ENCODE assay signal across 1 cellular context in genomic region chr12:56488041-56488955, GRCh38.
TF ChIP-seq lines count a peak whose summit lies in the region.

TSS of gene GLS2 (minus strand) at chr12:56488161. CDS start at chr12:56488118, 43 bp downstream.

TF ChIP-seq in HepG2, 621 proteins besides CTCF, POLR2A, EP300 and RAD21 (continued from another document and continues in another):
- TF ChIP-seq KLF9 (CRISPR knock-in tag; IDR thresholded peaks at IDR 0.05; ENCODE audit: low read depth) (peak; percentile 75; the same call in 1 of the 2 replicates), ZNF652 (CRISPR knock-in tag; IDR thresholded peaks at IDR 0.05; ENCODE audit: borderline replicate concordance, low read depth) (no peak), ELF3 (CRISPR knock-in tag; IDR thresholded peaks at IDR 0.05) (peak; percentile 70; the same call in 1 of the 2 replicates), ZNF256 (CRISPR knock-in tag; conservative IDR thresholded peaks at IDR 0.05) (peak; percentile 98), HMGXB4 (CRISPR knock-in tag; IDR thresholded peaks at IDR 0.05; ENCODE audit: borderline replicate concordance in 1 of 2, low read depth in 1 of 2) (peak; percentile 50 to 74; a peak in 3 of 4 replicates), ESRRA (CRISPR knock-in tag; IDR thresholded peaks at IDR 0.05; ENCODE audit: low read depth) (peak; percentile 73; the same call in 1 of the 2 replicates), JUNB (CRISPR knock-in tag; IDR thresholded peaks at IDR 0.05; ENCODE audit: borderline replicate concordance) (peak; percentile 86), ZNF121 (CRISPR knock-in tag; IDR thresholded peaks at IDR 0.05) (no peak), NFE2L1 (CRISPR knock-in tag; IDR thresholded peaks at IDR 0.05; ENCODE audit: borderline replicate concordance) (0 out of 2 replicates have a peak, but pooled peaks have one; percentile 65), ZNF740 (CRISPR knock-in tag; IDR thresholded peaks at IDR 0.05) (peak; percentile 72; the same call in 1 of the 2 replicates), CCDC6 (CRISPR knock-in tag; IDR thresholded peaks at IDR 0.05) (no peak; the same call in 1 of the 2 replicates), BATF2 (CRISPR knock-in tag; IDR thresholded peaks at IDR 0.05) (peak; percentile 93), NR1H2 (CRISPR knock-in tag; IDR thresholded peaks at IDR 0.05; ENCODE audit: borderline replicate concordance, low read depth) (peak; percentile 93), NCOA2 (CRISPR knock-in tag; IDR thresholded peaks at IDR 0.05) (peak; percentile 47; the same call in 1 of the 2 replicates), ATF3 (CRISPR knock-in tag; IDR thresholded peaks at IDR 0.05) (peak; percentile 16; the same call in 1 of the 2 replicates), ZNF549 (CRISPR knock-in tag; IDR thresholded peaks at IDR 0.05) (0 out of 2 replicates have a peak, but pooled peaks have one; percentile 66), ZNF563 (CRISPR knock-in tag; IDR thresholded peaks at IDR 0.05) (peak; percentile 89; the same call in 1 of the 2 replicates), ZSCAN9 (CRISPR knock-in tag; IDR thresholded peaks at IDR 0.05; ENCODE audit: borderline replicate concordance) (peak; percentile 72; the same call in 1 of the 2 replicates), JUND (CRISPR knock-in tag; IDR thresholded peaks at IDR 0.05) (0 out of 2 replicates have a peak, but pooled peaks have one; percentile 51), ZNF562 (CRISPR knock-in tag; IDR thresholded peaks at IDR 0.05; ENCODE audit: borderline replicate concordance) (peak; percentile 88; the same call in 1 of the 2 replicates), LBX2 (CRISPR knock-in tag; IDR thresholded peaks at IDR 0.05; ENCODE audit: borderline replicate concordance) (peak; percentile 80; the same call in 1 of the 2 replicates), ETV5 (CRISPR knock-in tag; IDR thresholded peaks at IDR 0.05; ENCODE audit: borderline replicate concordance) (peak; percentile 62), KLF16 (CRISPR knock-in tag; IDR thresholded peaks at IDR 0.05) (peak; percentile 57 to 60; a peak in 2 of 4 replicates), ZNF264 (CRISPR knock-in tag; IDR thresholded peaks at IDR 0.05) (peak; percentile 76; the same call in 1 of the 2 replicates), ZNF691 (CRISPR knock-in tag; IDR thresholded peaks at IDR 0.05; ENCODE audit: borderline replicate concordance, low read depth) (peak; percentile 84; the same call in 1 of the 2 replicates), ZNF234 (CRISPR knock-in tag; conservative IDR thresholded peaks at IDR 0.05) (no peak), ZNF607 (CRISPR knock-in tag; IDR thresholded peaks at IDR 0.05; ENCODE audit: borderline replicate concordance) (peak; percentile 64), NFIB (CRISPR knock-in tag; IDR thresholded peaks at IDR 0.05; ENCODE audit: borderline replicate concordance) (no peak), KLF12 (CRISPR knock-in tag; IDR thresholded peaks at IDR 0.05; ENCODE audit: borderline replicate concordance) (peak; percentile 78), ELF1 (CRISPR knock-in tag; IDR thresholded peaks at IDR 0.05) (peak; percentile 42; the same call in 1 of the 2 replicates), ZNF784 (CRISPR knock-in tag; IDR thresholded peaks at IDR 0.05; ENCODE audit: borderline replicate concordance) (peak; percentile 93), ZNF720 (CRISPR knock-in tag; IDR thresholded peaks at IDR 0.05) (no peak), GPN1 (CRISPR knock-in tag; IDR thresholded peaks at IDR 0.05; ENCODE audit: borderline replicate concordance) (0 out of 2 replicates have a peak, but pooled peaks have one; percentile 52), KDM5B (CRISPR knock-in tag; IDR thresholded peaks at IDR 0.05; ENCODE audit: borderline replicate concordance) (peak; percentile 99), ZFYVE20 (CRISPR knock-in tag; IDR thresholded peaks at IDR 0.05; ENCODE audit: borderline replicate concordance, low read depth) (peak; percentile 93; the same call in 1 of the 2 replicates), ZBTB7B (CRISPR knock-in tag; IDR thresholded peaks at IDR 0.05) (no peak)
- TF ChIP-seq, protein P1, sequence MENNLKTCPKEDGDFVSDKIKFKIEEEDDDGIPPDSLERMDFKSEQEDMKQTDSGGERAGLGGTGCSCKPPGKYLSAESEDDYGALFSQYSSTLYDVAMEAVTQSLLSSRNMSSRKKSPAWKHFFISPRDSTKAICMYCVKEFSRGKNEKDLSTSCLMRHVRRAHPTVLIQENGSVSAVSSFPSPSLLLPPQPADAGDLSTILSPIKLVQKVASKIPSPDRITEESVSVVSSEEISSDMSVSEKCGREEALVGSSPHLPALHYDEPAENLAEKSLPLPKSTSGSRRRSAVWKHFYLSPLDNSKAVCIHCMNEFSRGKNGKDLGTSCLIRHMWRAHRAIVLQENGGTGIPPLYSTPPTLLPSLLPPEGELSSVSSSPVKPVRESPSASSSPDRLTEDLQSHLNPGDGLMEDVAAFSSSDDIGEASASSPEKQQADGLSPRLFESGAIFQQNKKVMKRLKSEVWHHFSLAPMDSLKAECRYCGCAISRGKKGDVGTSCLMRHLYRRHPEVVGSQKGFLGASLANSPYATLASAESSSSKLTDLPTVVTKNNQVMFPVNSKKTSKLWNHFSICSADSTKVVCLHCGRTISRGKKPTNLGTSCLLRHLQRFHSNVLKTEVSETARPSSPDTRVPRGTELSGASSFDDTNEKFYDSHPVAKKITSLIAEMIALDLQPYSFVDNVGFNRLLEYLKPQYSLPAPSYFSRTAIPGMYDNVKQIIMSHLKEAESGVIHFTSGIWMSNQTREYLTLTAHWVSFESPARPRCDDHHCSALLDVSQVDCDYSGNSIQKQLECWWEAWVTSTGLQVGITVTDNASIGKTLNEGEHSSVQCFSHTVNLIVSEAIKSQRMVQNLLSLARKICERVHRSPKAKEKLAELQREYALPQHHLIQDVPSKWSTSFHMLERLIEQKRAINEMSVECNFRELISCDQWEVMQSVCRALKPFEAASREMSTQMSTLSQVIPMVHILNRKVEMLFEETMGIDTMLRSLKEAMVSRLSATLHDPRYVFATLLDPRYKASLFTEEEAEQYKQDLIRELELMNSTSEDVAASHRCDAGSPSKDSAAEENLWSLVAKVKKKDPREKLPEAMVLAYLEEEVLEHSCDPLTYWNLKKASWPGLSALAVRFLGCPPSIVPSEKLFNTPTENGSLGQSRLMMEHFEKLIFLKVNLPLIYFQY (CRISPR knock-in tag; IDR thresholded peaks at IDR 0.05; ENCODE audit: borderline replicate concordance) = peak; percentile 71
- TF ChIP-seq, protein P2, sequence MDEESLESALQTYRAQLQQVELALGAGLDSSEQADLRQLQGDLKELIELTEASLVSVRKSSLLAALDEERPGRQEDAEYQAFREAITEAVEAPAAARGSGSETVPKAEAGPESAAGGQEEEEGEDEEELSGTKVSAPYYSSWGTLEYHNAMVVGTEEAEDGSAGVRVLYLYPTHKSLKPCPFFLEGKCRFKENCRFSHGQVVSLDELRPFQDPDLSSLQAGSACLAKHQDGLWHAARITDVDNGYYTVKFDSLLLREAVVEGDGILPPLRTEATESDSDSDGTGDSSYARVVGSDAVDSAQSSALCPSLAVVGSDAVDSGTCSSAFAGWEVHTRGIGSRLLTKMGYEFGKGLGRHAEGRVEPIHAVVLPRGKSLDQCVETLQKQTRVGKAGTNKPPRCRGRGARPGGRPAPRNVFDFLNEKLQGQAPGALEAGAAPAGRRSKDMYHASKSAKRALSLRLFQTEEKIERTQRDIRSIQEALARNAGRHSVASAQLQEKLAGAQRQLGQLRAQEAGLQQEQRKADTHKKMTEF (CRISPR knock-in tag; IDR thresholded peaks at IDR 0.05) = peak; percentile 57; the same call in 1 of the 2 replicates
- TF ChIP-seq, protein P3, sequence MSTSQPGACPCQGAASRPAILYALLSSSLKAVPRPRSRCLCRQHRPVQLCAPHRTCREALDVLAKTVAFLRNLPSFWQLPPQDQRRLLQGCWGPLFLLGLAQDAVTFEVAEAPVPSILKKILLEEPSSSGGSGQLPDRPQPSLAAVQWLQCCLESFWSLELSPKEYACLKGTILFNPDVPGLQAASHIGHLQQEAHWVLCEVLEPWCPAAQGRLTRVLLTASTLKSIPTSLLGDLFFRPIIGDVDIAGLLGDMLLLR (CRISPR knock-in tag; IDR thresholded peaks at IDR 0.05) = peak; percentile 94
- TF ChIP-seq, protein P4, sequence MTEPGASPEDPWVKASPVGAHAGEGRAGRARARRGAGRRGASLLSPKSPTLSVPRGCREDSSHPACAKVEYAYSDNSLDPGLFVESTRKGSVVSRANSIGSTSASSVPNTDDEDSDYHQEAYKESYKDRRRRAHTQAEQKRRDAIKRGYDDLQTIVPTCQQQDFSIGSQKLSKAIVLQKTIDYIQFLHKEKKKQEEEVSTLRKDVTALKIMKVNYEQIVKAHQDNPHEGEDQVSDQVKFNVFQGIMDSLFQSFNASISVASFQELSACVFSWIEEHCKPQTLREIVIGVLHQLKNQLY (CRISPR knock-in tag; IDR thresholded peaks at IDR 0.05) = peak; percentile 33; the same call in 1 of the 2 replicates
- TF ChIP-seq, protein P5, sequence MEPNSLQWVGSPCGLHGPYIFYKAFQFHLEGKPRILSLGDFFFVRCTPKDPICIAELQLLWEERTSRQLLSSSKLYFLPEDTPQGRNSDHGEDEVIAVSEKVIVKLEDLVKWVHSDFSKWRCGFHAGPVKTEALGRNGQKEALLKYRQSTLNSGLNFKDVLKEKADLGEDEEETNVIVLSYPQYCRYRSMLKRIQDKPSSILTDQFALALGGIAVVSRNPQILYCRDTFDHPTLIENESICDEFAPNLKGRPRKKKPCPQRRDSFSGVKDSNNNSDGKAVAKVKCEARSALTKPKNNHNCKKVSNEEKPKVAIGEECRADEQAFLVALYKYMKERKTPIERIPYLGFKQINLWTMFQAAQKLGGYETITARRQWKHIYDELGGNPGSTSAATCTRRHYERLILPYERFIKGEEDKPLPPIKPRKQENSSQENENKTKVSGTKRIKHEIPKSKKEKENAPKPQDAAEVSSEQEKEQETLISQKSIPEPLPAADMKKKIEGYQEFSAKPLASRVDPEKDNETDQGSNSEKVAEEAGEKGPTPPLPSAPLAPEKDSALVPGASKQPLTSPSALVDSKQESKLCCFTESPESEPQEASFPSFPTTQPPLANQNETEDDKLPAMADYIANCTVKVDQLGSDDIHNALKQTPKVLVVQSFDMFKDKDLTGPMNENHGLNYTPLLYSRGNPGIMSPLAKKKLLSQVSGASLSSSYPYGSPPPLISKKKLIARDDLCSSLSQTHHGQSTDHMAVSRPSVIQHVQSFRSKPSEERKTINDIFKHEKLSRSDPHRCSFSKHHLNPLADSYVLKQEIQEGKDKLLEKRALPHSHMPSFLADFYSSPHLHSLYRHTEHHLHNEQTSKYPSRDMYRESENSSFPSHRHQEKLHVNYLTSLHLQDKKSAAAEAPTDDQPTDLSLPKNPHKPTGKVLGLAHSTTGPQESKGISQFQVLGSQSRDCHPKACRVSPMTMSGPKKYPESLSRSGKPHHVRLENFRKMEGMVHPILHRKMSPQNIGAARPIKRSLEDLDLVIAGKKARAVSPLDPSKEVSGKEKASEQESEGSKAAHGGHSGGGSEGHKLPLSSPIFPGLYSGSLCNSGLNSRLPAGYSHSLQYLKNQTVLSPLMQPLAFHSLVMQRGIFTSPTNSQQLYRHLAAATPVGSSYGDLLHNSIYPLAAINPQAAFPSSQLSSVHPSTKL (CRISPR knock-in tag; IDR thresholded peaks at IDR 0.05) = peak; percentile 25; the same call in 1 of the 2 replicates
- TF ChIP-seq, protein P6, sequence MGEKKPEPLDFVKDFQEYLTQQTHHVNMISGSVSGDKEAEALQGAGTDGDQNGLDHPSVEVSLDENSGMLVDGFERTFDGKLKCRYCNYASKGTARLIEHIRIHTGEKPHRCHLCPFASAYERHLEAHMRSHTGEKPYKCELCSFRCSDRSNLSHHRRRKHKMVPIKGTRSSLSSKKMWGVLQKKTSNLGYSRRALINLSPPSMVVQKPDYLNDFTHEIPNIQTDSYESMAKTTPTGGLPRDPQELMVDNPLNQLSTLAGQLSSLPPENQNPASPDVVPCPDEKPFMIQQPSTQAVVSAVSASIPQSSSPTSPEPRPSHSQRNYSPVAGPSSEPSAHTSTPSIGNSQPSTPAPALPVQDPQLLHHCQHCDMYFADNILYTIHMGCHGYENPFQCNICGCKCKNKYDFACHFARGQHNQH (CRISPR knock-in tag; IDR thresholded peaks at IDR 0.05) = 0 out of 2 replicates have a peak, but pooled peaks have one; percentile 21
